Comparison of ENCODE assay signal across 8 cellular contexts in the genomic region with DNA sequence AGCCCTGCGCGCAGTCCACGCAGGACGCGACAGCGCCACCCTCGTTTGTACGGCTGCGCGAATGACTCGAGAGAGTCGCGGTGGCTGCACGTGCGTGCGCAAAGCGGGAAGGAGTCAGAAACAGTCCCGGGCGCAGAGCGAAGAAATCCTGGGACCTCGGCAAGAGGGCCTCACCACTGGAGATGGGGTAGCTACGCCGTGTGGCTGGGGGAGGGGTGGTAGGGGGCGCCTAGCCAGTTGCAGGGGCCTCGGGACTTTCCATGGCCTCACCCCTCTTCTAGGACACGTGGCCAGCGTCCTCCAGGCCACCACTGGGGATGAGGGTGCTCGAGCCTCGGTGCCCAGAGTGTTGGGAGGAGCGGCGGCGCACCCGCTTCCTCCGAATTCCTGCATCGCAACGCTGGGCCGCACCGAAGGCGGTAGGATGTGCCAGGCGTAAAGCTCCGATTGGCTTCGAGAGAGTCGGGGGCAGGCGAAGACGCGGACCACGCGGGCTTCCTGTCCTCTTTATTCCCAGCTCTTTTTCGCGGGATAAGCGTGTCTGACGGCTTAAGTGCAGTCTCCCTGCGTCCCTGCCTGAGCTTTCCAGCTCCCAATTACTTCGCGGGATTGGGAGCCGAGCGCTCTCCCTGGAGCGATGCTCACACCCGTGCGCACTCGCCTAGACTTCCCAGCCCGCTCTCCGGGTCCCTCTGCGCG. TPM values are rescaled to one million over a fixed set of nuclear protein-coding genes. Genes with fewer than 3 reads are reported as not detected.
DNase-seq lines count a peak whose midpoint lies in the region; TF ChIP-seq lines count a peak whose summit lies in the region.

No MANE protein-coding gene starts in this region.

- H3K27me3 ChIP-seq in neural cell (ENCODE audit: insufficient read depth, low read depth, low read length) (peaks cover 87% of the 10 kb centered on the region), A673 (replicated peaks; ENCODE audit: insufficient read depth, low read depth, low read length, poor library complexity) (no peaks in the 10 kb centered on the region), spleen (replicated peaks in 1 of 7) (peaks cover 16 to 100% (median 83%) of the 10 kb centered on the region in 7 donors)

- H3K27ac ChIP-seq in neural cell (ENCODE audit: low read length) (peak overlapping the region; percentile 96), A673 (ENCODE audit: low read depth, low read length, poor library complexity, severe bottlenecking) (no peak overlapping the region), spleen (no peak overlapping the region)

- H3K79me2 ChIP-seq in neural cell (replicated peaks; ENCODE audit: insufficient read depth, low read length) = peaks cover 10% of the 10 kb centered on the region

- TF ChIP-seq EP300 in neural cell (conservative IDR thresholded peaks at IDR 0.05; ENCODE audit: poor library complexity, severe bottlenecking) = no peak

- peak overlapping the region; percentile 57 for H3K4me3 Mint-ChIP-seq in chondrocyte (ENCODE audit: unreplicated experiment)

- WGBS in spleen, 5 donors = 3 to 9% (median 5%) methylated on average over 24 to 65 of the region's 65 CpGs

- no peaks in the 10 kb centered on the region for H3K36me3 ChIP-seq in neural cell (ENCODE audit: insufficient read depth, low read length)
- no peaks in the 10 kb centered on the region for H3K36me3 ChIP-seq in A673 (ENCODE audit: insufficient read depth, low read length, poor library complexity, severe bottlenecking)
- no peaks in the 10 kb centered on the region for H3K36me3 ChIP-seq in spleen

- intact Hi-C loops in A673 (cut with micrococcal nuclease; ENCODE audit: unreplicated experiment) = no loop called here
- intact Hi-C loops in spleen (cut with DNase I; ENCODE audit: low total_unique reads) = loop anchor here (5.0 kb wide), 1 partner anchor 218 kb away; no protein-coding TSS in a partner anchor

- CTCF ChIA-PET in A673 (lab: Charles Lee) = no interaction called here

- TF ChIP-seq POLR2A in spleen (IDR thresholded peaks at IDR 0.05) = no peak

- POLR2A ChIA-PET in A673 (lab: Charles Lee; ENCODE audit: low non-redundant PET) = no interaction called here

- H2AFZ ChIP-seq in neural cell (ENCODE audit: low read depth, low read length) = no peak overlapping the region

- H3K27me3 Mint-ChIP-seq in chondrocyte (ENCODE audit: low read depth) = peaks cover 71% of the 10 kb centered on the region

- no peaks in the 10 kb centered on the region for H3K36me3 Mint-ChIP-seq in chondrocyte (ENCODE audit: low read depth)

- no TSS peak for BruUV-seq in A673 (replicated peaks; lab: Mats Ljungman, UMichigan)

- H3K4me1 Mint-ChIP-seq in chondrocyte (ENCODE audit: low read depth) = peaks cover 45% of the 10 kb centered on the region

- H3K9me3 ChIP-seq in neural cell (ENCODE audit: low read length) = no peaks in the 10 kb centered on the region
- no peaks in the 10 kb centered on the region for H3K9me3 ChIP-seq in A673 (ENCODE audit: low read depth, low read length, poor library complexity, severe bottlenecking)
- no peaks in the 10 kb centered on the region for H3K9me3 ChIP-seq in spleen

- H3F3A ChIP-seq in neural cell (ENCODE audit: insufficient read depth, low read length, poor library complexity, severe bottlenecking) = peaks cover 8% of the 10 kb centered on the region

- H3K9me2 ChIP-seq in neural cell (ENCODE audit: insufficient read depth, low read length) = no peaks in the 10 kb centered on the region

- TF ChIP-seq CTCF in chondrocyte (IDR thresholded peaks at IDR 0.05) (no peak), neural cell (IDR thresholded peaks at IDR 0.05; ENCODE audit: poor library complexity, severe bottlenecking) (peak; percentile 45), A673 (conservative IDR thresholded peaks at IDR 0.05; ENCODE audit: low read depth, low read length) (no peak), spleen (IDR thresholded peaks at IDR 0.05 in 8 of 11, conservative IDR thresholded peaks at IDR 0.05 in 3 of 11) (no peak)

- H3K9ac ChIP-seq in neural cell (ENCODE audit: low read length) = peak overlapping the region; percentile 79

- H3K4me3 ChIP-seq in neural cell (ENCODE audit: low read length) (peak overlapping the region; percentile 71), A673 (ENCODE audit: low read depth, low read length, poor library complexity, severe bottlenecking) (no peak overlapping the region), spleen (peak overlapping the region in 3 of 8 donors; percentile 22 to 65 (median 38))

- H3K9me3 Mint-ChIP-seq in chondrocyte (ENCODE audit: low read depth) = no peaks in the 10 kb centered on the region

- peak overlapping the region; percentile 82 for H3K4me2 ChIP-seq in neural cell (ENCODE audit: low read length)

- peak; percentile 15 for TF ChIP-seq RAD21 in neural cell (conservative IDR thresholded peaks at IDR 0.05)

- H3K4me1 ChIP-seq in A673 (ENCODE audit: insufficient read depth, low read length, poor library complexity, severe bottlenecking) = peaks cover 11% of the 10 kb centered on the region
- H3K4me1 ChIP-seq in spleen = peaks cover 25 to 55% (median 45%) of the 10 kb centered on the region in 6 donors

- no peak overlapping the region for H3K27ac Mint-ChIP-seq in chondrocyte (ENCODE audit: unreplicated experiment)

- H4K20me1 ChIP-seq in neural cell (ENCODE audit: insufficient read depth) = no peaks in the 10 kb centered on the region

- DNase-seq in EL = peak; percentile 11
- DNase-seq in M059J (ENCODE audit: low read depth) = peak; percentile 13
- no peak for DNase-seq in chondrocyte (ENCODE audit: low spot score)
- no peak for DNase-seq in A673 (ENCODE audit: low spot score)
- DNase-seq in NCI-H2107 treated with DMSO at 0.1 percent for 48 hours (lab: John Stamatoyannopoulos, UW; ENCODE audit: unreplicated experiment) = no peak
- no peak for DNase-seq in spleen
- no peak for DNase-seq in central memory CD4-positive, alpha-beta T cell

TF ChIP-seq in neural cell, 6 proteins besides CTCF, POLR2A, EP300 and RAD21:
- TF ChIP-seq POLR2AphosphoS5 (IDR thresholded peaks at IDR 0.05) (peak; percentile 28), MXI1 (conservative IDR thresholded peaks at IDR 0.05; ENCODE audit: poor library complexity, severe bottlenecking) (peak; percentile 69), EZH2 (IDR thresholded peaks at IDR 0.05; ENCODE audit: borderline replicate concordance, insufficient read depth, low read length, poor library complexity, severe bottlenecking) (no peak)
- TF ChIP-seq, protein P1, sequence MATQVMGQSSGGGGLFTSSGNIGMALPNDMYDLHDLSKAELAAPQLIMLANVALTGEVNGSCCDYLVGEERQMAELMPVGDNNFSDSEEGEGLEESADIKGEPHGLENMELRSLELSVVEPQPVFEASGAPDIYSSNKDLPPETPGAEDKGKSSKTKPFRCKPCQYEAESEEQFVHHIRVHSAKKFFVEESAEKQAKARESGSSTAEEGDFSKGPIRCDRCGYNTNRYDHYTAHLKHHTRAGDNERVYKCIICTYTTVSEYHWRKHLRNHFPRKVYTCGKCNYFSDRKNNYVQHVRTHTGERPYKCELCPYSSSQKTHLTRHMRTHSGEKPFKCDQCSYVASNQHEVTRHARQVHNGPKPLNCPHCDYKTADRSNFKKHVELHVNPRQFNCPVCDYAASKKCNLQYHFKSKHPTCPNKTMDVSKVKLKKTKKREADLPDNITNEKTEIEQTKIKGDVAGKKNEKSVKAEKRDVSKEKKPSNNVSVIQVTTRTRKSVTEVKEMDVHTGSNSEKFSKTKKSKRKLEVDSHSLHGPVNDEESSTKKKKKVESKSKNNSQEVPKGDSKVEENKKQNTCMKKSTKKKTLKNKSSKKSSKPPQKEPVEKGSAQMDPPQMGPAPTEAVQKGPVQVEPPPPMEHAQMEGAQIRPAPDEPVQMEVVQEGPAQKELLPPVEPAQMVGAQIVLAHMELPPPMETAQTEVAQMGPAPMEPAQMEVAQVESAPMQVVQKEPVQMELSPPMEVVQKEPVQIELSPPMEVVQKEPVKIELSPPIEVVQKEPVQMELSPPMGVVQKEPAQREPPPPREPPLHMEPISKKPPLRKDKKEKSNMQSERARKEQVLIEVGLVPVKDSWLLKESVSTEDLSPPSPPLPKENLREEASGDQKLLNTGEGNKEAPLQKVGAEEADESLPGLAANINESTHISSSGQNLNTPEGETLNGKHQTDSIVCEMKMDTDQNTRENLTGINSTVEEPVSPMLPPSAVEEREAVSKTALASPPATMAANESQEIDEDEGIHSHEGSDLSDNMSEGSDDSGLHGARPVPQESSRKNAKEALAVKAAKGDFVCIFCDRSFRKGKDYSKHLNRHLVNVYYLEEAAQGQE (IDR thresholded peaks at IDR 0.05; ENCODE audit: borderline replicate concordance) = peak; percentile 98
TF ChIP-seq in neural cell: peak in this region for 3.

RNA-seq across cellular contexts. Expression of a gene that starts 38.7 kb away (rescaled TPM):
- total RNA-seq in M059J (2014; rRNA removed; shearing (Covaris generic)) = not detected in 2 replicates
- not detected in 3 replicates for total RNA-seq in chondrocyte
- not detected in 2 replicates for polyA plus RNA-seq in neural cell
- not detected in 2 replicates for polyA minus RNA-seq in neural cell
- not detected in 2 replicates for total RNA-seq in A673 (2021)
- not detected for total RNA-seq in spleen
- not detected for polyA plus RNA-seq in spleen

Comparison
In these comparisons a context has a peak if more than half of its experiments do, and no peak if none do; other contexts are left out.
1. DNase-seq: peak in EL (single experiment) and M059J (single experiment); none in chondrocyte (single experiment), A673 (single experiment), NCI-H2107 treated with DMSO at 0.1 percent for 48 hours (single experiment), spleen (single experiment) and central memory CD4-positive, alpha-beta T cell (single experiment).